ENCODE assay signal across 1 cellular context in genomic region chrX:110852180-110852579, GRCh38.
TF ChIP-seq lines count a peak whose summit lies in the region.

No MANE protein-coding gene starts in this region.

TF ChIP-seq in H1, 55 proteins besides CTCF, POLR2A, EP300 and RAD21 (continued from another document):
- TF ChIP-seq, protein P1, sequence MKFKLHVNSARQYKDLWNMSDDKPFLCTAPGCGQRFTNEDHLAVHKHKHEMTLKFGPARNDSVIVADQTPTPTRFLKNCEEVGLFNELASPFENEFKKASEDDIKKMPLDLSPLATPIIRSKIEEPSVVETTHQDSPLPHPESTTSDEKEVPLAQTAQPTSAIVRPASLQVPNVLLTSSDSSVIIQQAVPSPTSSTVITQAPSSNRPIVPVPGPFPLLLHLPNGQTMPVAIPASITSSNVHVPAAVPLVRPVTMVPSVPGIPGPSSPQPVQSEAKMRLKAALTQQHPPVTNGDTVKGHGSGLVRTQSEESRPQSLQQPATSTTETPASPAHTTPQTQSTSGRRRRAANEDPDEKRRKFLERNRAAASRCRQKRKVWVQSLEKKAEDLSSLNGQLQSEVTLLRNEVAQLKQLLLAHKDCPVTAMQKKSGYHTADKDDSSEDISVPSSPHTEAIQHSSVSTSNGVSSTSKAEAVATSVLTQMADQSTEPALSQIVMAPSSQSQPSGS (IDR thresholded peaks at IDR 0.05; ENCODE audit: low read length) = no peak
- TF ChIP-seq CREB1 (IDR thresholded peaks at IDR 0.05) = no peak
- no peak for TF ChIP-seq YY1 (IDR thresholded peaks at IDR 0.05; ENCODE audit: low read depth, low read length)
- no peak for TF ChIP-seq MAFK (IDR thresholded peaks at IDR 0.05; ENCODE audit: low read depth, low read length)
- no peak for TF ChIP-seq GABPA (IDR thresholded peaks at IDR 0.05; ENCODE audit: borderline replicate concordance, insufficient read depth, low read length)
- TF ChIP-seq SIN3A (conservative IDR thresholded peaks at IDR 0.05 in 1 of 2, IDR thresholded peaks at IDR 0.05 in 1 of 2; ENCODE audit: low read depth in 1 of 2, low read length in 2 of 2) = no peak
- TF ChIP-seq CHD1 (IDR thresholded peaks at IDR 0.05; ENCODE audit: low read depth, low read length) = no peak
- TF ChIP-seq SP4 (IDR thresholded peaks at IDR 0.05; ENCODE audit: low read length) = no peak
- no peak for TF ChIP-seq CBX5 (IDR thresholded peaks at IDR 0.05; ENCODE audit: low read depth, low read length)
- TF ChIP-seq BRCA1 (IDR thresholded peaks at IDR 0.05; ENCODE audit: low read depth, low read length) = no peak
- no peak for TF ChIP-seq TAF7 (optimal IDR thresholded peaks at IDR 0.05; ENCODE audit: borderline replicate concordance, low read depth, low read length)
TF ChIP-seq in H1: peak in this region for 0.
